ENCODE assay signal across 8 cellular contexts in the genomic region with DNA sequence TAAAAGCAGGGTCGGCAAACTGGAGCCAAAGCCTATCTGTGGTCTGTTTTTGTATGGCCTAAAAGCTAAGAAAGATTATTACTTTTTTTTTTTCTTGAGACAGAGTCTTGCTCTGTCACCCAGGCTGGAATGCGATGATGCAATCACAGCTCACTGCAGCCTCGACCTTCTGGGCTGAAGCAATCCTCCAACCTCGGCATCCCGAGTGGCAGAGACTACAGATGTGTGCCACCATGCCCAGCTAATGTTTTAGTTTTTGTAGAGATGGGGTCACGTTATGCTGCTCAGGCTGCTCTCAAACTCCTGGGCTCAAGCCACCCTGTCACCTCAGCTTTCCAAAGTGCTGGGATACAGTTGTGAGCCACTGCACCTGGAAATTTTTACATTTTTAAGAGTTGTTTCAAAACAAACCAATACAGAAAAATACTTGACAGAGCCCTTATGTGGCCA. TPM values are rescaled to one million over a fixed set of nuclear protein-coding genes. Genes with fewer than 3 reads are reported as not detected.
DNase-seq lines count a peak whose midpoint lies in the region; ATAC-seq and TF ChIP-seq lines count a peak whose summit lies in the region.

No MANE protein-coding gene starts in this region.

- no peaks in the 10 kb centered on the region for H3K4me1 Mint-ChIP-seq in T-helper 17 cell

- intact Hi-C loops in ovary (cut with DNase I) = no loop called here

- no peaks in the 10 kb centered on the region for H3K27me3 Mint-ChIP-seq in T-helper 17 cell

- no peak overlapping the region for H3K4me3 Mint-ChIP-seq in T-helper 17 cell

- no peaks in the 10 kb centered on the region for H3K27me3 ChIP-seq in ovary

- DNase-seq in EL (peak; percentile 90), NB4 (ENCODE audit: low read depth) (peak; percentile 76), epithelial cell of proximal tubule (ENCODE audit: low read depth) (peak; percentile 56), ovary (peak in 3 of 5 donors; percentile 56 to 74 (median 61)), T-helper 17 cell (no peak), Ammon's horn (ENCODE audit: low spot score) (no peak)

- TF ChIP-seq CTCF in NB4 (IDR thresholded peaks at IDR 0.05; ENCODE audit: low read depth, low read length) (no peak), epithelial cell of proximal tubule (conservative IDR thresholded peaks at IDR 0.05; ENCODE audit: low read depth, low read length) (no peak), ovary (IDR thresholded peaks at IDR 0.05) (no peak)

- no peak overlapping the region for H3K4me3 ChIP-seq in NB4 (ENCODE audit: low read depth, low read length)
- H3K4me3 ChIP-seq in epithelial cell of proximal tubule (ENCODE audit: low read depth, low read length) = no peak overlapping the region
- H3K4me3 ChIP-seq in ovary = no peak overlapping the region

- TF ChIP-seq POLR2A in NB4 (IDR thresholded peaks at IDR 0.05; ENCODE audit: extremely low read depth, insufficient read length) (no peak), ovary (IDR thresholded peaks at IDR 0.05) (no peak)

- no peak overlapping the region for H3K27ac Mint-ChIP-seq in T-helper 17 cell

- H3K27ac ChIP-seq in ovary = no peak overlapping the region

- no peaks in the 10 kb centered on the region for H3K36me3 ChIP-seq in ovary

- no peak for ATAC-seq in T-helper 17 cell
- no peak for ATAC-seq in HG02852 (IDR thresholded peaks at IDR 0.05; ENCODE audit: unreplicated experiment)
- ATAC-seq in HG02870 (IDR thresholded peaks at IDR 0.05; ENCODE audit: unreplicated experiment) = no peak

- peaks cover 6% of the 10 kb centered on the region for H3K36me3 Mint-ChIP-seq in T-helper 17 cell (ENCODE audit: low read depth)

- 19 to 26% (median 25%) methylated on average over 6 of the region's 6 CpGs for WGBS in ovary, 3 donors

- no peak for TF ChIP-seq EP300 in ovary (IDR thresholded peaks at IDR 0.05)

- no peaks in the 10 kb centered on the region for H3K4me1 ChIP-seq in ovary (ENCODE audit: insufficient read depth)

- H3K9me3 ChIP-seq in ovary = no peaks in the 10 kb centered on the region
- no peaks in the 10 kb centered on the region for H3K9me3 ChIP-seq in T-helper 17 cell (ENCODE audit: control insufficient read depth, low read length, poor library complexity, severe bottlenecking)

RNA-seq across cellular contexts. Expression of a gene that starts 6.5 kb away (rescaled TPM):
- total RNA-seq in epithelial cell of proximal tubule (18.6 and 20.6 TPM in 2 replicates), ovary (10 to 100 TPM in 3 of 7 donors, 1 to 10 TPM in 4; 3.2 to 14.6 (median 9.1) TPM), T-helper 17 cell (1 to 10 TPM; 7.0 to 7.8 TPM)
- 10 to 100 TPM in 1 of 2 donors, 1 to 10 TPM in 1; 4.4 to 18.5 TPM for polyA plus RNA-seq in ovary

RNA-seq across cellular contexts. Expression of a gene that starts 10.2 kb away (rescaled TPM):
- total RNA-seq in epithelial cell of proximal tubule (15.1 and 19.3 TPM in 2 replicates), ovary (10 to 100 TPM; 34.8 to 59.2 (median 56.5) TPM), T-helper 17 cell (10 to 100 TPM; 73.2 to 84.9 TPM)
- polyA plus RNA-seq in ovary = 10 to 100 TPM; 11.9 to 22.5 TPM

RNA-seq across cellular contexts. Expression of a gene that starts 52.3 kb away (rescaled TPM):
- total RNA-seq in epithelial cell of proximal tubule (62.0 and 71.1 TPM in 2 replicates), ovary (100 to 1,000 TPM in 3 of 7 donors, 10 to 100 TPM in 4; 85.7 to 114 (median 99.6) TPM), T-helper 17 cell (10 to 100 TPM; 44.0 to 58.2 TPM)
- 10 to 100 TPM; 11.0 to 16.4 TPM for polyA plus RNA-seq in ovary

RNA-seq across cellular contexts. Expression of a gene that starts 52.5 kb away (rescaled TPM):
- 23.9 and 24.7 TPM in 2 replicates for total RNA-seq in epithelial cell of proximal tubule
- 10 to 100 TPM; 19.7 to 29.3 (median 23.6) TPM for total RNA-seq in ovary
- 10 to 100 TPM; 12.3 to 19.1 TPM for polyA plus RNA-seq in ovary
- total RNA-seq in T-helper 17 cell = 10 to 100 TPM; 15.5 to 18.9 TPM

Comparison
In these comparisons a context has a peak if more than half of its experiments do, and no peak if none do; other contexts are left out.
1. DNase-seq: peak in EL (single experiment), NB4 (single experiment), epithelial cell of proximal tubule (single experiment) and ovary (3 of 5); none in T-helper 17 cell (0 of 3) and Ammon's horn (single experiment).